ENCODE assay signal across 9 cellular contexts in genomic region chrX:68831405-68832100, GRCh38. TPM values are rescaled to one million over a fixed set of nuclear protein-coding genes. Genes with fewer than 3 reads are reported as not detected.
DNase-seq lines count a peak whose midpoint lies in the region; ATAC-seq and TF ChIP-seq lines count a peak whose summit lies in the region.
"Had no signal": no experiment of that assay in that cellular context is flagged by ENCODE, and none has a peak within 500 bp of the region (broad histone marks: within the 10 kb centered on the region; RNA-seq: fewer than 3 reads in every experiment).

No MANE protein-coding gene starts in this region.

- H2AFZ ChIP-seq in neuronal stem cell (ENCODE audit: low read length), result no peak overlapping the region

- H3K4me2 ChIP-seq in neuronal stem cell (ENCODE audit: insufficient read depth, low read length, poor library complexity, severe bottlenecking), result peak overlapping the region; percentile 56

- peaks cover 0 to 1% of the 10 kb centered on the region in 2 donors for H3K27me3 Mint-ChIP-seq in CD4-positive, alpha-beta memory T cell

- peaks cover 20% of the 10 kb centered on the region for H3K4me1 ChIP-seq in CD4-positive, alpha-beta memory T cell (ENCODE audit: insufficient read depth, low read length)
- H3K4me1 ChIP-seq in esophagus (ENCODE audit: control insufficient read depth in 2 of 2, insufficient read depth in 2 of 2, low read length in 1 of 2), result peaks cover 0 to 4% of the 10 kb centered on the region in 2 donors
- H3K4me1 ChIP-seq in neuronal stem cell (ENCODE audit: control insufficient read depth in 2 of 2, insufficient read depth in 1 of 2, low read depth in 1 of 2, low read length in 2 of 2), result peaks cover 17 to 30% of the 10 kb centered on the region in 2 donors

- no peak overlapping the region for H2BK15ac ChIP-seq in neuronal stem cell (ENCODE audit: low read length)

- TF ChIP-seq CTCF in RWPE1 (conservative IDR thresholded peaks at IDR 0.05; ENCODE audit: low read depth), result no peak

- no peak overlapping the region for H3K27ac ChIP-seq in CD4-positive, alpha-beta memory T cell (ENCODE audit: low read depth, low read length)
- peak overlapping the region; percentile 92 for H3K27ac ChIP-seq in RWPE1
- peak overlapping the region; percentile 75 to 80 for H3K27ac ChIP-seq in esophagus (ENCODE audit: low read depth in 2 of 2, low read length in 1 of 2)
- H3K27ac ChIP-seq in neuronal stem cell (replicated peaks; ENCODE audit: low read length), result peak overlapping the region; percentile 11
- H3K27ac ChIP-seq: HL-60 had no signal

- H3K79me1 ChIP-seq in neuronal stem cell (ENCODE audit: low read depth, low read length), result no peaks in the 10 kb centered on the region

- H2BK5ac ChIP-seq in neuronal stem cell (ENCODE audit: low read length), result no peak overlapping the region

- H3K9ac ChIP-seq in neuronal stem cell (ENCODE audit: low read depth, low read length, poor library complexity), result peak overlapping the region; percentile 84

- no peak overlapping the region for H2BK12ac ChIP-seq in neuronal stem cell (ENCODE audit: low read length)

- H3K9me3 Mint-ChIP-seq in CD4-positive, alpha-beta memory T cell, result peaks cover 0 to 2% (median 0%) of the 10 kb centered on the region in 8 donors

- CTCF ChIA-PET in CD4-positive, alpha-beta memory T cell (lab: Charles Lee; ENCODE audit: partially characterized antibody), result interaction anchor here (0.8 kb wide), 1 partner anchor 391 kb away, joined by 3 read pairs; no protein-coding TSS in a partner anchor
- CTCF ChIA-PET in RWPE1 (lab: Yijun Ruan, JAX), result interaction anchor here (2.0 kb wide), 1 partner anchor 390 kb away, joined by 8 read pairs; no protein-coding TSS in a partner anchor

- POLR2A ChIA-PET in CD4-positive, alpha-beta memory T cell (lab: Charles Lee; ENCODE audit: partially characterized antibody), result no interaction called here
- POLR2A ChIA-PET in RWPE1 (lab: Yijun Ruan, JAX; ENCODE audit: low non-redundant PET), result interaction anchor here (0.7 to 1.1 kb wide), 2 partner anchors 81 to 201 kb away, joined by 3 to 4 read pairs; no protein-coding TSS in a partner anchor

- no peak overlapping the region for H3K4ac ChIP-seq in neuronal stem cell (ENCODE audit: low read length)

- 11 to 30% methylated on average over 7 of the region's 7 CpGs for WGBS in esophagus, 2 donors
- WGBS in neuronal stem cell (ENCODE audit: extremely low coverage in 2 of 2, insufficient read length in 2 of 2, insufficient replicate concordance in 1 of 2), 2 donors, result no CpG with 5 or more reads among the region's 7 CpGs

- H3K4me3 ChIP-seq in CD4-positive, alpha-beta memory T cell (ENCODE audit: low read length in 2 of 2), result no peak overlapping the region
- H3K4me3 ChIP-seq in esophagus (ENCODE audit: low read depth in 1 of 2, low read length in 2 of 2) (peak overlapping the region; percentile 72 to 73), neuronal stem cell (ENCODE audit: low read length in 2 of 2) (peak overlapping the region; percentile 72 to 99)

- H3K18ac ChIP-seq in neuronal stem cell (ENCODE audit: low read length), result peak overlapping the region; percentile 28

- no peaks in the 10 kb centered on the region for H3K36me3 ChIP-seq in CD4-positive, alpha-beta memory T cell (ENCODE audit: insufficient read depth, low read length)
- H3K36me3 ChIP-seq in esophagus (ENCODE audit: control insufficient read depth in 2 of 2, insufficient read depth in 2 of 2, low read length in 1 of 2) (no peaks in the 10 kb centered on the region), neuronal stem cell (replicated peaks in 1 of 2; ENCODE audit: control insufficient read depth in 2 of 2, insufficient read depth in 2 of 2, low read length in 2 of 2) (peaks cover 4 to 15% of the 10 kb centered on the region in 2 donors)

- peaks cover 10 to 27% (median 18%) of the 10 kb centered on the region in 4 donors for H3K4me1 Mint-ChIP-seq in CD4-positive, alpha-beta memory T cell

- intact Hi-C loops in CD4-positive, alpha-beta memory T cell (cut with micrococcal nuclease), result no loop called here

- no peak for DNase-seq in CD4-positive, alpha-beta memory T cell
- no peak for DNase-seq in RWPE1 (ENCODE audit: low spot score)
- no peak for DNase-seq in neuronal stem cell (ENCODE audit: low spot score)
- no peak for DNase-seq in stimulated activated CD4-positive, alpha-beta T cell treated with anti-CD3 and anti-CD28 coated beads, Interleukin-4, amount 100 ng/mL, for 24 hours
- DNase-seq in stimulated activated naive CD4-positive, alpha-beta T cell (lab: John Stamatoyannopoulos, UW), result no peak

- no peak overlapping the region for H3K23ac ChIP-seq in neuronal stem cell (ENCODE audit: low read depth, low read length, poor library complexity)

- H3K9me3 ChIP-seq in CD4-positive, alpha-beta memory T cell (ENCODE audit: control insufficient read depth in 1 of 2, low read length in 2 of 2), result no peaks in the 10 kb centered on the region
- H3K9me3 ChIP-seq in esophagus (ENCODE audit: control insufficient read depth in 2 of 2, insufficient read depth in 1 of 2, low read depth in 1 of 2, low read length in 1 of 2), result peaks cover 0 to 4% of the 10 kb centered on the region in 2 donors
- H3K9me3 ChIP-seq in neuronal stem cell (replicated peaks in 1 of 2; ENCODE audit: control insufficient read depth in 2 of 2, insufficient read depth in 1 of 2, low read depth in 1 of 2, low read length in 2 of 2), result no peaks in the 10 kb centered on the region

- no peak overlapping the region for H4K91ac ChIP-seq in neuronal stem cell (ENCODE audit: low read depth, low read length, poor library complexity)

- no peak overlapping the region for H4K8ac ChIP-seq in neuronal stem cell (ENCODE audit: low read depth, low read length)

- H3K4me3 Mint-ChIP-seq in CD4-positive, alpha-beta memory T cell, result peak overlapping the region; percentile 31 to 95 (median 68)

- no peak overlapping the region for H2BK120ac ChIP-seq in neuronal stem cell (ENCODE audit: low read depth, low read length)

- peak overlapping the region; percentile 17 for H3K14ac ChIP-seq in neuronal stem cell (ENCODE audit: low read length)

- ATAC-seq in HG03457 (IDR thresholded peaks at IDR 0.05; ENCODE audit: unreplicated experiment) (no peak), GM18870 (IDR thresholded peaks at IDR 0.05; ENCODE audit: unreplicated experiment) (no peak)

- H3K36me3 Mint-ChIP-seq in CD4-positive, alpha-beta memory T cell, result peaks cover 0 to 6% of the 10 kb centered on the region in 2 donors

- H3K27ac Mint-ChIP-seq in CD4-positive, alpha-beta memory T cell, result peak overlapping the region in 3 of 7 donors; percentile 21 to 66 (median 26)

- no peak overlapping the region for H2AK5ac ChIP-seq in neuronal stem cell (ENCODE audit: low read depth, low read length)

- H3K27me3 ChIP-seq in CD4-positive, alpha-beta memory T cell (ENCODE audit: insufficient read depth, low read length), result no peaks in the 10 kb centered on the region
- H3K27me3 ChIP-seq in esophagus (ENCODE audit: control insufficient read depth in 1 of 2, insufficient read depth in 2 of 2, low read length in 2 of 2), result no peaks in the 10 kb centered on the region
- no peaks in the 10 kb centered on the region for H3K27me3 ChIP-seq in neuronal stem cell (ENCODE audit: control insufficient read depth in 3 of 3, insufficient read depth in 3 of 3, low read depth in 1 of 3, low read length in 3 of 3)

RNA-seq across cellular contexts. Expression of gene EFNB1, which starts 2.7 kb away (rescaled TPM):
- 1 to 10 TPM; 4.5 to 4.9 TPM for total RNA-seq in CD4-positive, alpha-beta memory T cell
- 1 to 10 TPM; 1.4 to 5.5 TPM for polyA plus RNA-seq in CD4-positive, alpha-beta memory T cell
- polyA plus RNA-seq in esophagus, result 10 to 100 TPM; 22.2 to 24.0 TPM
- polyA plus RNA-seq in neuronal stem cell (2013, experiment 1 of 2), result 111 TPM
- polyA plus RNA-seq in neuronal stem cell (2013, experiment 2 of 2), result 111 TPM

Comparison
In these comparisons a context has a peak if more than half of its experiments do, and no peak if none do; other contexts are left out.
1. H3K4me3 ChIP-seq: peak in esophagus (2 of 2) and neuronal stem cell (2 of 2); none in CD4-positive, alpha-beta memory T cell (0 of 2).